ENCODE assay signal across 1 cellular context in genomic region chr20:21505161-21505809, GRCh38.
TF ChIP-seq lines count a peak whose summit lies in the region.

No MANE protein-coding gene starts in this region.

TF ChIP-seq in HepG2, 621 proteins besides CTCF, POLR2A, EP300 and RAD21 (continued from another document and continues in another):
- peak in 1 of 2 experiments; percentile 50; a peak in 1 of 4 replicates for TF ChIP-seq HMGXB4 (CRISPR knock-in tag; IDR thresholded peaks at IDR 0.05; ENCODE audit: borderline replicate concordance in 1 of 2, low read depth in 1 of 2)
- TF ChIP-seq SALL1 (CRISPR knock-in tag; IDR thresholded peaks at IDR 0.05) = no peak; the same call in 1 of the 2 replicates
- no peak for TF ChIP-seq GATA4 (IDR thresholded peaks at IDR 0.05; ENCODE audit: borderline replicate concordance, low read depth)
- no peak for TF ChIP-seq CENPX (CRISPR knock-in tag; IDR thresholded peaks at IDR 0.05)
- TF ChIP-seq KIAA2018 (CRISPR knock-in tag; IDR thresholded peaks at IDR 0.05; ENCODE audit: borderline replicate concordance) = no peak
- TF ChIP-seq ZNF652 (CRISPR knock-in tag; IDR thresholded peaks at IDR 0.05; ENCODE audit: borderline replicate concordance, low read depth) = no peak
- TF ChIP-seq PBX2 (CRISPR knock-in tag; IDR thresholded peaks at IDR 0.05) = no peak
- TF ChIP-seq ZNF407 (CRISPR knock-in tag; IDR thresholded peaks at IDR 0.05; ENCODE audit: not compliant biosample characterization) = no peak
- TF ChIP-seq ZNF292 (CRISPR knock-in tag; IDR thresholded peaks at IDR 0.05; ENCODE audit: borderline replicate concordance, low read depth) = no peak
- TF ChIP-seq TFDP1 (CRISPR knock-in tag; IDR thresholded peaks at IDR 0.05; ENCODE audit: borderline replicate concordance) = 0 out of 2 replicates have a peak, but pooled peaks have one; percentile 33
- TF ChIP-seq ZNF646 (CRISPR knock-in tag; IDR thresholded peaks at IDR 0.05) = no peak
- no peak for TF ChIP-seq ZBTB37 (CRISPR knock-in tag; IDR thresholded peaks at IDR 0.05)
- no peak for TF ChIP-seq ZNF136 (CRISPR knock-in tag; IDR thresholded peaks at IDR 0.05; ENCODE audit: low read depth)
- no peak for TF ChIP-seq BRF2 (CRISPR knock-in tag; IDR thresholded peaks at IDR 0.05)
